ENCODE assay signal across 1 cellular context in the genomic region with DNA sequence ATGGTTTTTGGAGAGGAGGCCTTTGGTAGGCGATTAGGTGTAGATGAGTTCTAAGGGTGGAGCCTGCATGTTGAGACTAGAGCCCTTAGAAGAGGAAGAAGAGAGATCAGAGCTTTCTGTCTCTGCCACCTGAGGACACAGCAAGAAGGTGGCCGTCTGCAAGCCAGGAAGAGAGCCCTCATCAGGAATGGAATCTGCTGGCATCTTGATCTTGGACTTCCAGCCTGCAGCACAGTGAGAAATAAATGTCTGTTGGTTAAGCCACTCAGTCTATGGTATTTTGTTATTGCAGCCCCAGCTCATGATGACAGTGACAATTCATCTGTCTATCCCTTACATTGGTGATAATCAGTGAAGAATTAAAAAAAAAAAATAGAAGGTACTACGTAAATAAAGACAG.
TF ChIP-seq lines count a peak whose summit lies in the region.

No MANE protein-coding gene starts in this region.

TF ChIP-seq in GM12878, 131 proteins besides CTCF, POLR2A, EP300 and RAD21 (continued from another document):
- TF ChIP-seq ATF2 (IDR thresholded peaks at IDR 0.05; ENCODE audit: low read length), result no peak
